Comparison of ENCODE assay signal across 1 cellular context in the genomic region with DNA sequence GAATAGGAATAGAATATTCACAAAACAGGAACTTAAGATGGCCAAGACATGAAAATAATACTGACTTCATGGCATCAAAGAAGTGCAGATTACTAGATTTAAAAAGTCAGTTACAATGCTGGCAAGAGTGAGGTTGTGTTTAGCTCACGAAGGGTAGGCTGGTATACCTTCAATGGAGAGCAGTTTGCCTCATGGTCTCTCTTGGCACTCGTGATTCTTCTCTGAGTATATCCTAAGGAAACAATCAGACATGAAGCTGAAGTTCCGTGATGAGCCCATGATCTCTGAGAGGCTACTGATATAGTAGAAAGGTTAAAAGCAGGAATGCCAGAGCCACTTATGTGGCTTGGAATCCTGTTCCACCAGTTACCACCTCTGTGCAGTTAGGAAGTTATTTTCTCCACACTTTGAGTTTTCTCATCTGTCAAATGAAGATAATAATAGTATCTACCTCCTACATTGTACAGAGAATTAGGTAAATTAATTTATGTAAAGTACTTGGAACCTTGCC.
TF ChIP-seq lines count a peak whose summit lies in the region.

No MANE protein-coding gene starts in this region.

TF ChIP-seq in GM12878, 131 proteins besides CTCF, POLR2A, EP300 and RAD21 (continued from another document):
- TF ChIP-seq FOXM1 (IDR thresholded peaks at IDR 0.05; ENCODE audit: low read depth, low read length) (0 out of 2 replicates have a peak, but pooled peaks have one; percentile 11), PAX5 (IDR thresholded peaks at IDR 0.05; ENCODE audit: borderline replicate concordance, low read depth, low read length) (no peak)
- TF ChIP-seq, protein P1, sequence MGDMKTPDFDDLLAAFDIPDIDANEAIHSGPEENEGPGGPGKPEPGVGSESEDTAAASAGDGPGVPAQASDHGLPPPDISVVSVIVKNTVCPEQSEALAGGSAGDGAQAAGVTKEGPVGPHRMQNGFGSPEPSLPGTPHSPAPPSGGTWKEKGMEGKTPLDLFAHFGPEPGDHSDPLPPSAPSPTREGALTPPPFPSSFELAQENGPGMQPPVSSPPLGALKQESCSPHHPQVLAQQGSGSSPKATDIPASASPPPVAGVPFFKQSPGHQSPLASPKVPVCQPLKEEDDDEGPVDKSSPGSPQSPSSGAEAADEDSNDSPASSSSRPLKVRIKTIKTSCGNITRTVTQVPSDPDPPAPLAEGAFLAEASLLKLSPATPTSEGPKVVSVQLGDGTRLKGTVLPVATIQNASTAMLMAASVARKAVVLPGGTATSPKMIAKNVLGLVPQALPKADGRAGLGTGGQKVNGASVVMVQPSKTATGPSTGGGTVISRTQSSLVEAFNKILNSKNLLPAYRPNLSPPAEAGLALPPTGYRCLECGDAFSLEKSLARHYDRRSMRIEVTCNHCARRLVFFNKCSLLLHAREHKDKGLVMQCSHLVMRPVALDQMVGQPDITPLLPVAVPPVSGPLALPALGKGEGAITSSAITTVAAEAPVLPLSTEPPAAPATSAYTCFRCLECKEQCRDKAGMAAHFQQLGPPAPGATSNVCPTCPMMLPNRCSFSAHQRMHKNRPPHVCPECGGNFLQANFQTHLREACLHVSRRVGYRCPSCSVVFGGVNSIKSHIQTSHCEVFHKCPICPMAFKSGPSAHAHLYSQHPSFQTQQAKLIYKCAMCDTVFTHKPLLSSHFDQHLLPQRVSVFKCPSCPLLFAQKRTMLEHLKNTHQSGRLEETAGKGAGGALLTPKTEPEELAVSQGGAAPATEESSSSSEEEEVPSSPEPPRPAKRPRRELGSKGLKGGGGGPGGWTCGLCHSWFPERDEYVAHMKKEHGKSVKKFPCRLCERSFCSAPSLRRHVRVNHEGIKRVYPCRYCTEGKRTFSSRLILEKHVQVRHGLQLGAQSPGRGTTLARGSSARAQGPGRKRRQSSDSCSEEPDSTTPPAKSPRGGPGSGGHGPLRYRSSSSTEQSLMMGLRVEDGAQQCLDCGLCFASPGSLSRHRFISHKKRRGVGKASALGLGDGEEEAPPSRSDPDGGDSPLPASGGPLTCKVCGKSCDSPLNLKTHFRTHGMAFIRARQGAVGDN (IDR thresholded peaks at IDR 0.05): no peak
